Comparison of ENCODE assay signal across 13 cellular contexts in genomic region chr6:129644567-129645015, GRCh38.
A peak's percentile ranks its signal among the peaks of the same experiment; 100 is the strongest.
DNase-seq lines count a peak whose midpoint lies in the region; ATAC-seq and TF ChIP-seq lines count a peak whose summit lies in the region.
"Had no signal": no experiment of that assay in that cellular context is flagged by ENCODE, and none has a peak within 500 bp of the region (broad histone marks: within the 10 kb centered on the region; RNA-seq: fewer than 3 reads in every experiment).

No MANE protein-coding gene starts in this region.

- H3K4me1 Mint-ChIP-seq in Caco-2 (ENCODE audit: low read depth, unreplicated experiment) = peaks cover 31% of the 10 kb centered on the region
- H3K4me1 Mint-ChIP-seq: stimulated activated naive CD8-positive, alpha-beta T cell treated with anti-CD3 and anti-CD28 coated beads, Interleukin-15, amount 100 ng/mL, for 72 hours had no signal

- H3K27ac ChIP-seq in muscle layer of colon (ENCODE audit: low read depth, low read length) = peak overlapping the region; percentile 23
- H3K27ac ChIP-seq: WERI-Rb-1 had no signal

- H3K9me3 ChIP-seq in Caco-2 (no peaks in the 10 kb centered on the region), muscle layer of colon (ENCODE audit: low read length) (no peaks in the 10 kb centered on the region)

- CTCF ChIA-PET in Caco-2 (lab: Charles Lee) = interaction anchor here (1.1 kb wide), 1 partner anchor 65 kb away, joined by 3 read pairs; the partner anchor contains the start of gene ARHGAP18

- peak overlapping the region; percentile 63 for H3K27ac Mint-ChIP-seq in Caco-2 (ENCODE audit: unreplicated experiment)
- H3K27ac Mint-ChIP-seq: activated T-helper 1 cell treated with anti-CD3 and anti-CD28 coated beads, Interleukin-12 subunit alpha, Interleukin-12 subunit beta, Interleukin-2, Interleukin-4 antibody, amounts not matched to agents 30 ng/mL and 10 ng/mL and 1 ng/mL, durations not matched to agents 14 hours and 24 hours and 36 hours; effector memory CD8-positive, alpha-beta T cell; stimulated activated naive CD8-positive, alpha-beta T cell treated with anti-CD3 and anti-CD28 coated beads, Interleukin-15, amount 100 ng/mL, for 72 hours had no signal

- H3K9ac ChIP-seq in muscle layer of colon (ENCODE audit: low read length) = no peak overlapping the region

- H3K4me3 Mint-ChIP-seq in Caco-2 (ENCODE audit: unreplicated experiment) = peak overlapping the region; percentile 1
- H3K4me3 Mint-ChIP-seq: activated T-helper 1 cell treated with anti-CD3 and anti-CD28 coated beads, Interleukin-12 subunit alpha, Interleukin-12 subunit beta, Interleukin-2, Interleukin-4 antibody, amounts not matched to agents 30 ng/mL and 10 ng/mL and 1 ng/mL, durations not matched to agents 14 hours and 24 hours and 36 hours; effector memory CD8-positive, alpha-beta T cell; stimulated activated naive CD8-positive, alpha-beta T cell treated with anti-CD3 and anti-CD28 coated beads, Interleukin-15, amount 100 ng/mL, for 72 hours had no signal

- no peak overlapping the region for H3K4me3 ChIP-seq in Caco-2 (ENCODE audit: low read depth, low read length)
- H3K4me3 ChIP-seq in muscle layer of colon (ENCODE audit: low read depth in 1 of 2, low read length in 2 of 2) = no peak overlapping the region

- intact Hi-C loops in Caco-2 (cut with micrococcal nuclease; ENCODE audit: unreplicated experiment) = loop anchor here (2.0 kb wide), 1 partner anchor 44 kb away; no protein-coding TSS in a partner anchor

- POLR2A ChIA-PET in Caco-2 (lab: Charles Lee) = interaction anchor here (0.6 kb wide), 1 partner anchor 17 kb away, joined by 7 read pairs; no protein-coding TSS in a partner anchor

- H3K4me1 ChIP-seq in Caco-2 = peaks cover 43% of the 10 kb centered on the region
- peaks cover 4% of the 10 kb centered on the region for H3K4me1 ChIP-seq in muscle layer of colon (ENCODE audit: insufficient read depth, low read length)

- H3K36me3 ChIP-seq in Caco-2 (ENCODE audit: control insufficient read depth, insufficient read depth, low read length) = no peaks in the 10 kb centered on the region
- no peaks in the 10 kb centered on the region for H3K36me3 ChIP-seq in muscle layer of colon (ENCODE audit: insufficient read depth, low read length)
- H3K36me3 ChIP-seq: WERI-Rb-1 had no signal

- H3K27me3 ChIP-seq in Caco-2 (replicated peaks; ENCODE audit: control insufficient read depth, insufficient read depth, low read length) (no peaks in the 10 kb centered on the region), muscle layer of colon (ENCODE audit: control insufficient read depth in 1 of 2, insufficient read depth in 2 of 2, low read length in 2 of 2) (no peaks in the 10 kb centered on the region)

- no peak for TF ChIP-seq CTCF in Caco-2 (IDR thresholded peaks at IDR 0.05; ENCODE audit: insufficient read depth in 1 of 2, low read depth in 1 of 2, low read length in 1 of 2, severe bottlenecking in 1 of 2, unreplicated experiment in 1 of 2)

- no peaks in the 10 kb centered on the region for H3K9me3 Mint-ChIP-seq in Caco-2 (ENCODE audit: unreplicated experiment)
- H3K9me3 Mint-ChIP-seq: activated T-helper 1 cell treated with anti-CD3 and anti-CD28 coated beads, Interleukin-12 subunit alpha, Interleukin-12 subunit beta, Interleukin-2, Interleukin-4 antibody, amounts not matched to agents 30 ng/mL and 10 ng/mL and 1 ng/mL, durations not matched to agents 14 hours and 24 hours and 36 hours; effector memory CD8-positive, alpha-beta T cell; stimulated activated naive CD8-positive, alpha-beta T cell treated with anti-CD3 and anti-CD28 coated beads, Interleukin-15, amount 100 ng/mL, for 72 hours had no signal

- no TSS peak for BruUV-seq in Caco-2 (replicated peaks; lab: Mats Ljungman, UMichigan)

- no peaks in the 10 kb centered on the region for H3K36me3 Mint-ChIP-seq in Caco-2 (ENCODE audit: insufficient read depth, unreplicated experiment)

- no peaks in the 10 kb centered on the region for H3K27me3 Mint-ChIP-seq in Caco-2 (ENCODE audit: insufficient read depth, unreplicated experiment)
- H3K27me3 Mint-ChIP-seq: effector memory CD8-positive, alpha-beta T cell; stimulated activated naive CD8-positive, alpha-beta T cell treated with anti-CD3 and anti-CD28 coated beads, Interleukin-15, amount 100 ng/mL, for 72 hours had no signal

- no peak for DNase-seq in Caco-2
- DNase-seq in NCI-H146 treated with DMSO at 0.1 percent for 48 hours (lab: John Stamatoyannopoulos, UW; ENCODE audit: unreplicated experiment) = peak; percentile 78
- peak; percentile 89 for DNase-seq in dermis blood vessel endothelial cell
- DNase-seq in hippocampal formation (lab: John Stamatoyannopoulos, UW) = no peak
- no peak for DNase-seq in RKO (ENCODE audit: low spot score)
- DNase-seq: effector memory CD8-positive, alpha-beta T cell; NCI-H1417 treated with DMSO at 0.1 percent for 48 hours; stimulated activated naive CD8-positive, alpha-beta T cell treated with anti-CD3 and anti-CD28 coated beads, Interleukin-15, amount 100 ng/mL, for 72 hours; WERI-Rb-1 had no signal

- no peak for ATAC-seq in GM21423 (IDR thresholded peaks at IDR 0.05; ENCODE audit: unreplicated experiment)
- ATAC-seq in GM21717 (IDR thresholded peaks at IDR 0.05; ENCODE audit: unreplicated experiment) = no peak
- ATAC-seq: effector memory CD8-positive, alpha-beta T cell; stimulated activated naive CD8-positive, alpha-beta T cell treated with anti-CD3 and anti-CD28 coated beads, Interleukin-15, amount 100 ng/mL, for 72 hours had no signal

Comparison
In these comparisons a context has a peak if more than half of its experiments do, and no peak if none do; other contexts are left out.
1. DNase-seq: peak in NCI-H146 treated with DMSO at 0.1 percent for 48 hours (single experiment) and dermis blood vessel endothelial cell (single experiment); none in Caco-2 (0 of 2), hippocampal formation (0 of 2) and RKO (single experiment).